Comparison of ENCODE assay signal across 24 cellular contexts in genomic region chr17:41082565-41083136, GRCh38. TPM values are rescaled to one million over a fixed set of nuclear protein-coding genes. Genes with fewer than 3 reads are reported as not detected.
DNase-seq lines count a peak whose midpoint lies in the region; ATAC-seq and TF ChIP-seq lines count a peak whose summit lies in the region.
"Had no signal": no experiment of that assay in that cellular context is flagged by ENCODE, and none has a peak within 500 bp of the region (broad histone marks: within the 10 kb centered on the region; RNA-seq: fewer than 3 reads in every experiment).

No MANE protein-coding gene starts in this region.

- no peak overlapping the region for H3K4ac ChIP-seq in mesenchymal stem cell (ENCODE audit: low read depth in 1 of 2, low read length in 2 of 2)

- DNase-seq in AG10803 (ENCODE audit: low read depth), result peak; percentile 35
- peak; percentile 44 for DNase-seq in HT1080 (ENCODE audit: low read depth)
- peak; percentile 93 for DNase-seq in SK-MEL-5 (ENCODE audit: low read depth, low spot score)
- no peak for DNase-seq in mesenchymal stem cell
- no peak for DNase-seq in NCI-H2081 treated with DMSO at 0.1 percent for 48 hours (lab: John Stamatoyannopoulos, UW)
- DNase-seq in sciatic nerve (ENCODE audit: low spot score), result no peak
- DNase-seq in glutamatergic neuron, result no peak
- DNase-seq: activated CD4-positive, alpha-beta T cell treated with anti-CD3 and anti-CD28 coated beads, Interleukin-2, amount 10 ng/mL, durations not matched to agents 7 days and 5 days; activated naive CD8-positive, alpha-beta T cell treated with anti-CD3 and anti-CD28 coated beads, Interleukin-2, amount 50 U/mL, for 24 hours; CD8-positive, alpha-beta memory T cell; left cardiac atrium; NCI-H1105 treated with DMSO at 0.1 percent for 48 hours; nephron progenitor cell; spleen; T-cell had no signal

- H2BK15ac ChIP-seq in mesenchymal stem cell (ENCODE audit: low read depth, poor library complexity, severe bottlenecking), result no peak overlapping the region

- H3K27ac ChIP-seq in mesenchymal stem cell (ENCODE audit: low read length, poor library complexity, severe bottlenecking), result peak overlapping the region; percentile 76
- H3K27ac ChIP-seq: gastroesophageal sphincter, prostate gland, spleen had no signal

- no peak overlapping the region for H2BK12ac ChIP-seq in mesenchymal stem cell (ENCODE audit: low read length in 2 of 2)

- no peak overlapping the region for H4K8ac ChIP-seq in mesenchymal stem cell (ENCODE audit: low read length)

- H3K27me3 ChIP-seq in mesenchymal stem cell (ENCODE audit: control insufficient read depth in 1 of 2, insufficient read depth in 1 of 2, low read length in 2 of 2), result no peaks in the 10 kb centered on the region
- H3K27me3 ChIP-seq: gastroesophageal sphincter, spleen had no signal

- 57% methylated on average over 3 of the region's 5 CpGs for whole genome bisulfite sequencing in mesenchymal stem cell

- H3K23ac ChIP-seq in mesenchymal stem cell (ENCODE audit: low read length in 2 of 2), result no peak overlapping the region

- no peak overlapping the region for H3K4me3 ChIP-seq in AG10803 (ENCODE audit: low read length)
- H3K4me3 ChIP-seq in mesenchymal stem cell (ENCODE audit: insufficient read depth in 1 of 2, low read depth in 1 of 2, low read length in 2 of 2), result no peak overlapping the region
- H3K4me3 ChIP-seq: gastroesophageal sphincter, prostate gland, spleen had no signal

- no peaks in the 10 kb centered on the region for H3K27me3 Mint-ChIP-seq in glutamatergic neuron (ENCODE audit: unreplicated experiment)

- H3K4me1 Mint-ChIP-seq in glutamatergic neuron (ENCODE audit: low read depth, unreplicated experiment), result no peaks in the 10 kb centered on the region
- H3K4me1 Mint-ChIP-seq: activated CD4-positive, alpha-beta T cell treated with anti-CD3 and anti-CD28 coated beads, Interleukin-2, amount 10 ng/mL, durations not matched to agents 7 days and 5 days; activated naive CD8-positive, alpha-beta T cell treated with anti-CD3 and anti-CD28 coated beads, Interleukin-2, amount 50 U/mL, for 24 hours; CD8-positive, alpha-beta memory T cell; nephron progenitor cell; T-cell had no signal

- no peak overlapping the region for H2AFZ ChIP-seq in mesenchymal stem cell (ENCODE audit: low read depth, low read length)

- H3K4me3 Mint-ChIP-seq in glutamatergic neuron (ENCODE audit: unreplicated experiment), result no peak overlapping the region
- H3K4me3 Mint-ChIP-seq: activated CD4-positive, alpha-beta T cell treated with anti-CD3 and anti-CD28 coated beads, Interleukin-2, amount 10 ng/mL, durations not matched to agents 7 days and 5 days; activated naive CD8-positive, alpha-beta T cell treated with anti-CD3 and anti-CD28 coated beads, Interleukin-2, amount 50 U/mL, for 24 hours; CD8-positive, alpha-beta memory T cell; nephron progenitor cell; T-cell had no signal

- no peak overlapping the region for H3K4me2 ChIP-seq in mesenchymal stem cell (ENCODE audit: low read length, poor library complexity, severe bottlenecking)

- peaks cover 6% of the 10 kb centered on the region for H3K36me3 Mint-ChIP-seq in glutamatergic neuron (ENCODE audit: unreplicated experiment)
- H3K36me3 Mint-ChIP-seq: CD8-positive, alpha-beta memory T cell; T-cell had no signal

- peaks cover 4% of the 10 kb centered on the region for H3K4me1 ChIP-seq in mesenchymal stem cell (ENCODE audit: control insufficient read depth, insufficient read depth, low read depth, low read length)
- H3K4me1 ChIP-seq: gastroesophageal sphincter, prostate gland, spleen had no signal

- no peak overlapping the region for H4K91ac ChIP-seq in mesenchymal stem cell (ENCODE audit: low read length)

- H2AK5ac ChIP-seq in mesenchymal stem cell (ENCODE audit: low read length, severe bottlenecking), result no peak overlapping the region

- no peak overlapping the region for H3K14ac ChIP-seq in mesenchymal stem cell (ENCODE audit: low read length in 2 of 2)

- no peak overlapping the region for H3K9ac ChIP-seq in mesenchymal stem cell (ENCODE audit: low read length)

- H3K9me3 Mint-ChIP-seq in glutamatergic neuron (ENCODE audit: unreplicated experiment), result peaks cover 7% of the 10 kb centered on the region
- H3K9me3 Mint-ChIP-seq: activated CD4-positive, alpha-beta T cell treated with anti-CD3 and anti-CD28 coated beads, Interleukin-2, amount 10 ng/mL, durations not matched to agents 7 days and 5 days; activated naive CD8-positive, alpha-beta T cell treated with anti-CD3 and anti-CD28 coated beads, Interleukin-2, amount 50 U/mL, for 24 hours; activated T-helper 2 cell treated with anti-CD3 and anti-CD28 coated beads, Interferon-gamma antibody, Interleukin-2, Interleukin-4, amounts not matched to agents 10 μg/mL and 5 μg/mL and 100 μg/mL, durations not matched to agents 14 hours and 24 hours and 36 hours; CD8-positive, alpha-beta memory T cell; nephron progenitor cell; T-cell had no signal

- no peaks in the 10 kb centered on the region for H3K36me3 ChIP-seq in mesenchymal stem cell (ENCODE audit: control insufficient read depth in 1 of 2, insufficient read depth in 2 of 2, low read depth in 1 of 2, low read length in 2 of 2)
- H3K36me3 ChIP-seq: gastroesophageal sphincter, prostate gland, spleen had no signal

- no peak overlapping the region for H2BK5ac ChIP-seq in mesenchymal stem cell (ENCODE audit: low read depth, low read length, poor library complexity, severe bottlenecking)

- intact Hi-C loops in sciatic nerve (cut with DNase I), result no loop called here

- ATAC-seq in sciatic nerve (no peak), GM18873 (IDR thresholded peaks at IDR 0.05; ENCODE audit: low FRiP score, unreplicated experiment) (no peak)
- ATAC-seq: activated naive CD8-positive, alpha-beta T cell treated with anti-CD3 and anti-CD28 coated beads, Interleukin-2, amount 50 U/mL, for 24 hours; gastroesophageal sphincter; left cardiac atrium; T-cell had no signal

- TF ChIP-seq CTCF in AG10803 (conservative IDR thresholded peaks at IDR 0.05; ENCODE audit: low read length), result no peak
- TF ChIP-seq CTCF in glutamatergic neuron (IDR thresholded peaks at IDR 0.05; ENCODE audit: partially characterized antibody, unreplicated experiment), result no peak

- no peak overlapping the region for H3K27ac Mint-ChIP-seq in glutamatergic neuron (ENCODE audit: unreplicated experiment)
- H3K27ac Mint-ChIP-seq: activated CD4-positive, alpha-beta T cell treated with anti-CD3 and anti-CD28 coated beads, Interleukin-2, amount 10 ng/mL, durations not matched to agents 7 days and 5 days; activated naive CD8-positive, alpha-beta T cell treated with anti-CD3 and anti-CD28 coated beads, Interleukin-2, amount 50 U/mL, for 24 hours; activated T-helper 2 cell treated with anti-CD3 and anti-CD28 coated beads, Interferon-gamma antibody, Interleukin-2, Interleukin-4, amounts not matched to agents 10 μg/mL and 5 μg/mL and 100 μg/mL, durations not matched to agents 14 hours and 24 hours and 36 hours; CD8-positive, alpha-beta memory T cell; nephron progenitor cell; T-cell had no signal

- H3K9me3 ChIP-seq in mesenchymal stem cell (ENCODE audit: control insufficient read depth, low read length), result no peaks in the 10 kb centered on the region
- H3K9me3 ChIP-seq: gastroesophageal sphincter, prostate gland, spleen had no signal

- no peak overlapping the region for H2BK120ac ChIP-seq in mesenchymal stem cell (ENCODE audit: low read depth, low read length)

- in situ Hi-C loops in SK-MEL-5 (cut with HindIII; ENCODE audit: low pct_unique_long_range_greater_than_20kb, low sequenced_read_pairs), result no loop called here

- H3K18ac ChIP-seq in mesenchymal stem cell (ENCODE audit: low read depth in 1 of 2, low read length in 2 of 2), result no peak overlapping the region

- no peaks in the 10 kb centered on the region for H3K79me1 ChIP-seq in mesenchymal stem cell (replicated peaks; ENCODE audit: low read length, poor library complexity, severe bottlenecking)

RNA-seq across cellular contexts. Expression of gene KRTAP4-7, which starts 1.3 kb away (rescaled TPM):
- not detected in 2 replicates for total RNA-seq in HT1080 (2014; rRNA removed; shearing (Covaris generic))
- 0.26 TPM in 1 of 2 replicates, not detected in the other for polyA plus RNA-seq in HT1080 (2015; cell fraction: cytosol; rRNA removed)
- 0.14 TPM in 1 of 2 replicates, not detected in the other for polyA plus RNA-seq in HT1080 (2015; cell fraction: nucleus; rRNA removed)
- not detected in 2 replicates for total RNA-seq in SK-MEL-5 (2014; rRNA removed; shearing (Covaris generic))
- polyA plus RNA-seq in SK-MEL-5 (2015; cell fraction: cytosol; rRNA removed), result not detected in 2 replicates
- not detected in 2 replicates for polyA plus RNA-seq in SK-MEL-5 (2015; cell fraction: nucleus; rRNA removed)
- not detected for polyA plus RNA-seq in mesenchymal stem cell (2013, experiment 1 of 2)
- not detected for polyA plus RNA-seq in mesenchymal stem cell (2013, experiment 2 of 2)
- not detected for total RNA-seq in sciatic nerve
- total RNA-seq in glutamatergic neuron (ENCODE audit: unreplicated experiment), result not detected
- total RNA-seq: activated CD4-positive, alpha-beta T cell treated with anti-CD3 and anti-CD28 coated beads, Interleukin-2, amount 10 ng/mL, durations not matched to agents 7 days and 5 days; activated T-helper 2 cell treated with anti-CD3 and anti-CD28 coated beads, Interferon-gamma antibody, Interleukin-2, Interleukin-4, amounts not matched to agents 10 μg/mL and 5 μg/mL and 100 μg/mL, durations not matched to agents 14 hours and 24 hours and 36 hours; cardiac septum; CD8-positive, alpha-beta memory T cell; dermis microvascular lymphatic vessel endothelial cell; epithelial cell of proximal tubule; gastroesophageal sphincter; HT-29; left cardiac atrium; LHCN-M2; prostate gland; spleen; T-cell had no signal
- polyA plus RNA-seq: CD8-positive, alpha-beta memory T cell; spleen had no signal

RNA-seq across cellular contexts. Expression of gene KRTAP4-8, which starts 15.3 kb away (rescaled TPM):
- total RNA-seq in HT1080 (2014; rRNA removed; shearing (Covaris generic)), result not detected in 2 replicates
- 0.55 and 1.2 TPM in 2 replicates for polyA plus RNA-seq in HT1080 (2015; cell fraction: cytosol; rRNA removed)
- 0.92 and 0.98 TPM in 2 replicates for polyA plus RNA-seq in HT1080 (2015; cell fraction: nucleus; rRNA removed)
- total RNA-seq in SK-MEL-5 (2014; rRNA removed; shearing (Covaris generic)), result not detected in 2 replicates
- not detected in 2 replicates for polyA plus RNA-seq in SK-MEL-5 (2015; cell fraction: cytosol; rRNA removed)
- not detected in 2 replicates for polyA plus RNA-seq in SK-MEL-5 (2015; cell fraction: nucleus; rRNA removed)
- polyA plus RNA-seq in mesenchymal stem cell (2013, experiment 1 of 2), result 0.03 TPM
- not detected for polyA plus RNA-seq in mesenchymal stem cell (2013, experiment 2 of 2)
- total RNA-seq in sciatic nerve (not detected), glutamatergic neuron (ENCODE audit: unreplicated experiment) (not detected)
- total RNA-seq: activated CD4-positive, alpha-beta T cell treated with anti-CD3 and anti-CD28 coated beads, Interleukin-2, amount 10 ng/mL, durations not matched to agents 7 days and 5 days; activated T-helper 2 cell treated with anti-CD3 and anti-CD28 coated beads, Interferon-gamma antibody, Interleukin-2, Interleukin-4, amounts not matched to agents 10 μg/mL and 5 μg/mL and 100 μg/mL, durations not matched to agents 14 hours and 24 hours and 36 hours; cardiac septum; CD8-positive, alpha-beta memory T cell; dermis microvascular lymphatic vessel endothelial cell; epithelial cell of proximal tubule; gastroesophageal sphincter; HT-29; left cardiac atrium; LHCN-M2; prostate gland; spleen; T-cell had no signal
- polyA plus RNA-seq: CD8-positive, alpha-beta memory T cell; spleen had no signal

RNA-seq across cellular contexts. Expression of gene KRTAP2-4, which starts 17.0 kb away (rescaled TPM):
- total RNA-seq in HT1080 (2014; rRNA removed; shearing (Covaris generic)), result not detected in 2 replicates
- polyA plus RNA-seq in HT1080 (2015; cell fraction: cytosol; rRNA removed), result not detected in 2 replicates
- not detected in 2 replicates for polyA plus RNA-seq in HT1080 (2015; cell fraction: nucleus; rRNA removed)
- not detected in 2 replicates for total RNA-seq in SK-MEL-5 (2014; rRNA removed; shearing (Covaris generic))
- not detected in 2 replicates for polyA plus RNA-seq in SK-MEL-5 (2015; cell fraction: cytosol; rRNA removed)
- polyA plus RNA-seq in SK-MEL-5 (2015; cell fraction: nucleus; rRNA removed), result not detected in 2 replicates
- not detected for polyA plus RNA-seq in mesenchymal stem cell (2013, experiment 1 of 2)
- not detected for polyA plus RNA-seq in mesenchymal stem cell (2013, experiment 2 of 2)
- total RNA-seq in sciatic nerve (not detected), glutamatergic neuron (ENCODE audit: unreplicated experiment) (not detected)
- total RNA-seq: activated CD4-positive, alpha-beta T cell treated with anti-CD3 and anti-CD28 coated beads, Interleukin-2, amount 10 ng/mL, durations not matched to agents 7 days and 5 days; activated T-helper 2 cell treated with anti-CD3 and anti-CD28 coated beads, Interferon-gamma antibody, Interleukin-2, Interleukin-4, amounts not matched to agents 10 μg/mL and 5 μg/mL and 100 μg/mL, durations not matched to agents 14 hours and 24 hours and 36 hours; cardiac septum; CD8-positive, alpha-beta memory T cell; dermis microvascular lymphatic vessel endothelial cell; epithelial cell of proximal tubule; gastroesophageal sphincter; HT-29; left cardiac atrium; LHCN-M2; prostate gland; spleen; T-cell had no signal
- polyA plus RNA-seq: CD8-positive, alpha-beta memory T cell; spleen had no signal

RNA-seq across cellular contexts. Expression of gene KRTAP4-16, which starts 19.4 kb away (rescaled TPM):
- total RNA-seq in HT1080 (2014; rRNA removed; shearing (Covaris generic)), result not detected in 2 replicates
- not detected in 2 replicates for polyA plus RNA-seq in HT1080 (2015; cell fraction: cytosol; rRNA removed)
- polyA plus RNA-seq in HT1080 (2015; cell fraction: nucleus; rRNA removed), result not detected in 2 replicates
- not detected in 2 replicates for total RNA-seq in SK-MEL-5 (2014; rRNA removed; shearing (Covaris generic))
- not detected in 2 replicates for polyA plus RNA-seq in SK-MEL-5 (2015; cell fraction: cytosol; rRNA removed)
- not detected in 2 replicates for polyA plus RNA-seq in SK-MEL-5 (2015; cell fraction: nucleus; rRNA removed)
- polyA plus RNA-seq in mesenchymal stem cell (2013, experiment 1 of 2), result not detected
- polyA plus RNA-seq in mesenchymal stem cell (2013, experiment 2 of 2), result not detected
- total RNA-seq in sciatic nerve (not detected), glutamatergic neuron (ENCODE audit: unreplicated experiment) (not detected)
- total RNA-seq: activated CD4-positive, alpha-beta T cell treated with anti-CD3 and anti-CD28 coated beads, Interleukin-2, amount 10 ng/mL, durations not matched to agents 7 days and 5 days; activated T-helper 2 cell treated with anti-CD3 and anti-CD28 coated beads, Interferon-gamma antibody, Interleukin-2, Interleukin-4, amounts not matched to agents 10 μg/mL and 5 μg/mL and 100 μg/mL, durations not matched to agents 14 hours and 24 hours and 36 hours; cardiac septum; CD8-positive, alpha-beta memory T cell; dermis microvascular lymphatic vessel endothelial cell; epithelial cell of proximal tubule; gastroesophageal sphincter; HT-29; left cardiac atrium; LHCN-M2; prostate gland; spleen; T-cell had no signal
- polyA plus RNA-seq: CD8-positive, alpha-beta memory T cell; spleen had no signal

RNA-seq across cellular contexts. Expression of gene KRTAP4-9, which starts 22.5 kb away (rescaled TPM):
- total RNA-seq in HT1080 (2014; rRNA removed; shearing (Covaris generic)), result 0.29 and 0.57 TPM in 2 replicates
- polyA plus RNA-seq in HT1080 (2015; cell fraction: cytosol; rRNA removed), result 0.37 and 1.3 TPM in 2 replicates
- 0.45 and 0.66 TPM in 2 replicates for polyA plus RNA-seq in HT1080 (2015; cell fraction: nucleus; rRNA removed)
- not detected in 2 replicates for total RNA-seq in SK-MEL-5 (2014; rRNA removed; shearing (Covaris generic))
- not detected in 2 replicates for polyA plus RNA-seq in SK-MEL-5 (2015; cell fraction: cytosol; rRNA removed)
- not detected in 2 replicates for polyA plus RNA-seq in SK-MEL-5 (2015; cell fraction: nucleus; rRNA removed)
- polyA plus RNA-seq in mesenchymal stem cell (2013, experiment 1 of 2), result not detected
- not detected for polyA plus RNA-seq in mesenchymal stem cell (2013, experiment 2 of 2)
- total RNA-seq in sciatic nerve, result not detected
- not detected for total RNA-seq in glutamatergic neuron (ENCODE audit: unreplicated experiment)
- total RNA-seq: activated CD4-positive, alpha-beta T cell treated with anti-CD3 and anti-CD28 coated beads, Interleukin-2, amount 10 ng/mL, durations not matched to agents 7 days and 5 days; activated T-helper 2 cell treated with anti-CD3 and anti-CD28 coated beads, Interferon-gamma antibody, Interleukin-2, Interleukin-4, amounts not matched to agents 10 μg/mL and 5 μg/mL and 100 μg/mL, durations not matched to agents 14 hours and 24 hours and 36 hours; cardiac septum; CD8-positive, alpha-beta memory T cell; dermis microvascular lymphatic vessel endothelial cell; epithelial cell of proximal tubule; gastroesophageal sphincter; HT-29; left cardiac atrium; LHCN-M2; prostate gland; spleen; T-cell had no signal
- polyA plus RNA-seq: CD8-positive, alpha-beta memory T cell; spleen had no signal

Comparison
In these comparisons a context has a peak if more than half of its experiments do, and no peak if none do; other contexts are left out.
1. DNase-seq: peak in AG10803 (single experiment), HT1080 (single experiment) and SK-MEL-5 (single experiment); none in mesenchymal stem cell (single experiment), NCI-H2081 treated with DMSO at 0.1 percent for 48 hours (single experiment), sciatic nerve (single experiment) and glutamatergic neuron (single experiment).